16 cellular contexts compared by ENCODE assay signal in the genomic region with DNA sequence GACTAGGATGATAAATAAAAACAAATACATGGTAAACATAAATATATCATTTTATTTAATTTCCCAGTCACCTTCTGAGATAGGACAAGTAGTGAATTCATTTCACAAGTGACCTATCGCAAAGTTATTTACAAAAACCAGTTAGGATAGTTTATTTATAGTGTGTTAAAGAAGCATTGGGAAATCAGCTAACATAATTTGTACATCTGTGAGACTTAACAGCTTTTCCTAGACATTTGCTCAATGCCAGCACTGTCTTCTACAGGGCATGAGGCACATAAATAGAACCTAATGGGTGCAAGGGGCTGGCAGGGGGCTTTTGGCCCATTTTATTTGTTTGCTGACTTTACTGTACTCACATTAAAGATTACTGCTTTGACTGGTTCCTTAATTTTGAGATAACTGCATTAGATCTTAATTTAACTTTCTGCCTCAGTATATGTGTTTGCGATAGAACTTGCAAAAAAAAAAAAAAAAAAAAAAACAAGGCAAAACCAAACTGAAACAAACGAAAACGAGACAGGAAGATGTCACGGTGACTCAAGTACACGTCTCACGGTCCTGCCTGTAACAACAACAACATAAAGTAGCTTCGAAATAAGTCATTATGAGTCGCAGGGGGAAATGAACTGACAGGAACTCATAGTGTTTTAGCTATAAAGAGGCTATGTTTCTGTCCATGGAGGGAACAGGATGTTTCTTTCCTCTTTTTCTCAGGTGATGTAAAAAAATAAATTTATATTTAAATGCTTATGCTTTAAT.
DNase-seq lines count a peak whose midpoint lies in the region; ATAC-seq and TF ChIP-seq lines count a peak whose summit lies in the region.
"Had no signal": no experiment of that assay in that cellular context is flagged by ENCODE, and none has a peak within 500 bp of the region (broad histone marks: within the 10 kb centered on the region; RNA-seq: fewer than 3 reads in every experiment).

No MANE protein-coding gene starts in this region.

- POLR2A ChIA-PET in activated CD4-positive, alpha-beta T cell treated with anti-CD3 and anti-CD28 coated beads for 36 hours (lab: Charles Lee): interaction anchor here (0.6 kb wide), 1 partner anchor 222 kb away, joined by 3 read pairs; no protein-coding TSS in a partner anchor
- POLR2A ChIA-PET in Caco-2 (lab: Charles Lee): no interaction called here

- in situ Hi-C loops in brain microvascular endothelial cell (cut with HindIII; ENCODE audit: low pct_ligation_motif_present, low sequenced_read_pairs): no loop called here

- H3K36me3 ChIP-seq in brain microvascular endothelial cell (replicated peaks): no peaks in the 10 kb centered on the region
- no peaks in the 10 kb centered on the region for H3K36me3 ChIP-seq in Caco-2 (ENCODE audit: control insufficient read depth, insufficient read depth, low read length)
- H3K36me3 ChIP-seq: neural progenitor cell had no signal

- H3K9me3 Mint-ChIP-seq in activated CD4-positive, alpha-beta T cell treated with anti-CD3 and anti-CD28 coated beads for 36 hours (ENCODE audit: low read depth): no peaks in the 10 kb centered on the region
- peaks cover 12% of the 10 kb centered on the region for H3K9me3 Mint-ChIP-seq in Caco-2 (ENCODE audit: unreplicated experiment)
- H3K9me3 Mint-ChIP-seq: activated CD4-positive, alpha-beta T cell treated with anti-CD3 and anti-CD28 coated beads, Interleukin-2, amount 10 ng/mL, durations not matched to agents 7 days and 5 days; neural progenitor cell had no signal

- no peak overlapping the region for H3K27ac Mint-ChIP-seq in activated CD4-positive, alpha-beta T cell treated with anti-CD3 and anti-CD28 coated beads for 36 hours
- no peak overlapping the region for H3K27ac Mint-ChIP-seq in Caco-2 (ENCODE audit: unreplicated experiment)
- H3K27ac Mint-ChIP-seq: activated CD4-positive, alpha-beta T cell treated with anti-CD3 and anti-CD28 coated beads, Interleukin-2, amount 10 ng/mL, durations not matched to agents 7 days and 5 days; neural progenitor cell had no signal

- no peaks in the 10 kb centered on the region for H3K36me3 Mint-ChIP-seq in activated CD4-positive, alpha-beta T cell treated with anti-CD3 and anti-CD28 coated beads for 36 hours (ENCODE audit: low read depth)
- no peaks in the 10 kb centered on the region for H3K36me3 Mint-ChIP-seq in Caco-2 (ENCODE audit: insufficient read depth, unreplicated experiment)
- H3K36me3 Mint-ChIP-seq: neural progenitor cell had no signal

- no TSS peak for BruUV-seq in Caco-2 (replicated peaks; lab: Mats Ljungman, UMichigan)

- peaks cover 5% of the 10 kb centered on the region for H3K4me1 Mint-ChIP-seq in activated CD4-positive, alpha-beta T cell treated with anti-CD3 and anti-CD28 coated beads for 36 hours
- H3K4me1 Mint-ChIP-seq in Caco-2 (ENCODE audit: low read depth, unreplicated experiment): no peaks in the 10 kb centered on the region
- H3K4me1 Mint-ChIP-seq: activated CD4-positive, alpha-beta T cell treated with anti-CD3 and anti-CD28 coated beads, Interleukin-2, amount 10 ng/mL, durations not matched to agents 7 days and 5 days; neural progenitor cell had no signal

- H3K27me3 ChIP-seq in brain microvascular endothelial cell (replicated peaks): no peaks in the 10 kb centered on the region
- H3K27me3 ChIP-seq in Caco-2 (replicated peaks; ENCODE audit: control insufficient read depth, insufficient read depth, low read length): no peaks in the 10 kb centered on the region
- H3K27me3 ChIP-seq: neural progenitor cell had no signal

- CTCF ChIA-PET in activated CD4-positive, alpha-beta T cell treated with anti-CD3 and anti-CD28 coated beads for 36 hours (lab: Charles Lee): interaction anchor here (0.5 kb wide), 1 partner anchor 1325 kb away, joined by 3 read pairs; no protein-coding TSS in a partner anchor
- CTCF ChIA-PET in Caco-2 (lab: Charles Lee): no interaction called here

- no peak overlapping the region for H3K4me3 Mint-ChIP-seq in activated CD4-positive, alpha-beta T cell treated with anti-CD3 and anti-CD28 coated beads for 36 hours
- H3K4me3 Mint-ChIP-seq in Caco-2 (ENCODE audit: unreplicated experiment): no peak overlapping the region
- H3K4me3 Mint-ChIP-seq: activated CD4-positive, alpha-beta T cell treated with anti-CD3 and anti-CD28 coated beads, Interleukin-2, amount 10 ng/mL, durations not matched to agents 7 days and 5 days; neural progenitor cell had no signal

- peak; percentile 37 for DNase-seq in activated CD4-positive, alpha-beta T cell treated with anti-CD3 and anti-CD28 coated beads for 36 hours
- DNase-seq in activated CD4-positive, alpha-beta T cell treated with anti-CD3 and anti-CD28 coated beads, Interleukin-2, amount 50 U/mL, for 4 hours: no peak
- DNase-seq in HS-5 (ENCODE audit: low read depth) (peak; percentile 44), brain microvascular endothelial cell (peak; percentile 67), lung microvascular endothelial cell (ENCODE audit: low read depth in 2 of 2) (peak; percentile 64 to 94), NCI-H69 (lab: John Stamatoyannopoulos, UW) (no peak), erythroblast (lab: John Stamatoyannopoulos, UW) (no peak), Caco-2 (no peak)
- DNase-seq: activated CD4-positive, alpha-beta T cell treated with anti-CD3 and anti-CD28 coated beads, Interleukin-2, amount 10 ng/mL, durations not matched to agents 7 days and 5 days; GOT3; islet precursor cell; Kasumi-1; NCI-H510A treated with DMSO at 0.1 percent for 48 hours; stimulated activated naive CD8-positive, alpha-beta T cell treated with anti-CD3 and anti-CD28 coated beads, Interleukin-15, Interleukin-2, amounts not matched to agents 100 U/mL and 50 U/mL, for 24 hours had no signal

- H3K4me1 ChIP-seq in Caco-2: no peaks in the 10 kb centered on the region
- H3K4me1 ChIP-seq: neural progenitor cell had no signal

- ATAC-seq in activated CD4-positive, alpha-beta T cell treated with anti-CD3 and anti-CD28 coated beads for 36 hours: peak; percentile 99
- ATAC-seq: stimulated activated naive CD8-positive, alpha-beta T cell treated with anti-CD3 and anti-CD28 coated beads, Interleukin-15, Interleukin-2, amounts not matched to agents 100 U/mL and 50 U/mL, for 24 hours had no signal

- no peaks in the 10 kb centered on the region for H3K27me3 Mint-ChIP-seq in activated CD4-positive, alpha-beta T cell treated with anti-CD3 and anti-CD28 coated beads for 36 hours
- no peaks in the 10 kb centered on the region for H3K27me3 Mint-ChIP-seq in Caco-2 (ENCODE audit: insufficient read depth, unreplicated experiment)
- H3K27me3 Mint-ChIP-seq: activated CD4-positive, alpha-beta T cell treated with anti-CD3 and anti-CD28 coated beads, Interleukin-2, amount 10 ng/mL, durations not matched to agents 7 days and 5 days had no signal

- no peaks in the 10 kb centered on the region for H3K9me3 ChIP-seq in Caco-2

- TF ChIP-seq CTCF in brain microvascular endothelial cell (IDR thresholded peaks at IDR 0.05; ENCODE audit: low read depth, low read length, missing control alignments): no peak
- TF ChIP-seq CTCF in Caco-2 (IDR thresholded peaks at IDR 0.05; ENCODE audit: insufficient read depth in 1 of 2, low read depth in 1 of 2, low read length in 1 of 2, severe bottlenecking in 1 of 2, unreplicated experiment in 1 of 2): no peak

- intact Hi-C loops in activated CD4-positive, alpha-beta T cell treated with anti-CD3 and anti-CD28 coated beads for 36 hours (cut with DNase I, micrococcal nuclease): no loop called here
- intact Hi-C loops in Caco-2 (cut with micrococcal nuclease; ENCODE audit: unreplicated experiment): no loop called here

- TF ChIP-seq POLR2A in erythroblast (IDR thresholded peaks at IDR 0.05; ENCODE audit: low read length): no peak

- H3K4me3 ChIP-seq in brain microvascular endothelial cell (ENCODE audit: low read depth, low read length) (no peak overlapping the region), Caco-2 (ENCODE audit: low read depth, low read length) (no peak overlapping the region)
- H3K4me3 ChIP-seq: neural progenitor cell, SK-N-MC had no signal

- H3K27ac ChIP-seq in brain microvascular endothelial cell: peak overlapping the region; percentile 22
- H3K27ac ChIP-seq: neural progenitor cell, SK-N-MC had no signal

Comparison
In these comparisons a context has a peak if more than half of its experiments do, and no peak if none do; other contexts are left out.
1. DNase-seq: peak in activated CD4-positive, alpha-beta T cell treated with anti-CD3 and anti-CD28 coated beads for 36 hours (single experiment), HS-5 (single experiment), brain microvascular endothelial cell (single experiment) and lung microvascular endothelial cell (2 of 2); none in activated CD4-positive, alpha-beta T cell treated with anti-CD3 and anti-CD28 coated beads, Interleukin-2, amount 50 U/mL, for 4 hours (0 of 2), NCI-H69 (single experiment), erythroblast (0 of 2) and Caco-2 (0 of 2).